In genomic region chr11:4072668-4073285, GRCh38 we compare ENCODE assay signal across 8 cellular contexts. TPM values are rescaled to one million over a fixed set of nuclear protein-coding genes. Genes with fewer than 3 reads are reported as not detected.
DNase-seq lines count a peak whose midpoint lies in the region; ATAC-seq and TF ChIP-seq lines count a peak whose summit lies in the region.

No MANE protein-coding gene starts in this region.

- intact Hi-C loops in upper lobe of right lung (cut with DNase I): loop anchor here (5.0 to 10.0 kb wide), 2 partner anchors 118 to 225 kb away; no protein-coding TSS in a partner anchor

- peaks cover 8% of the 10 kb centered on the region; the same call in 1 of the 2 replicates for H3K27me3 Mint-ChIP-seq in WTC11 (ENCODE audit: low read depth)
- peaks cover 1% of the 10 kb centered on the region for H3K27me3 Mint-ChIP-seq in endothelial cell (ENCODE audit: unreplicated experiment)
- H3K27me3 Mint-ChIP-seq in mesothelial cell of epicardium (ENCODE audit: low read depth): no peaks in the 10 kb centered on the region

- H3K27ac Mint-ChIP-seq in WTC11 (no peak overlapping the region), endothelial cell (ENCODE audit: unreplicated experiment) (no peak overlapping the region), mesothelial cell of epicardium (peak overlapping the region; percentile 93)

- H3K4me1 Mint-ChIP-seq in WTC11 (no peaks in the 10 kb centered on the region), endothelial cell (ENCODE audit: unreplicated experiment) (peaks cover 11% of the 10 kb centered on the region), mesothelial cell of epicardium (peaks cover 44% of the 10 kb centered on the region)

- no peaks in the 10 kb centered on the region for H3K9me3 Mint-ChIP-seq in WTC11
- no peaks in the 10 kb centered on the region for H3K9me3 Mint-ChIP-seq in endothelial cell (ENCODE audit: unreplicated experiment)
- no peaks in the 10 kb centered on the region for H3K9me3 Mint-ChIP-seq in mesothelial cell of epicardium

- no peak overlapping the region for H3K4me3 ChIP-seq in upper lobe of right lung

- H3K36me3 Mint-ChIP-seq in WTC11 (no peaks in the 10 kb centered on the region), endothelial cell (ENCODE audit: low read depth, unreplicated experiment) (peaks cover 5% of the 10 kb centered on the region), mesothelial cell of epicardium (peaks cover 2% of the 10 kb centered on the region)

- DNase-seq in ELR (ENCODE audit: low read depth) (peak; percentile 83), NCI-H345 treated with DMSO at 0.1 percent for 48 hours (lab: John Stamatoyannopoulos, UW; ENCODE audit: unreplicated experiment) (peak; percentile 68), WTC11 (ENCODE audit: low spot score) (no peak), endothelial cell (ENCODE audit: low spot score) (peak; percentile 66), mesothelial cell of epicardium (ENCODE audit: low spot score in 2 of 2, unreplicated experiment in 2 of 2) (peak in 1 of 2 experiments; percentile 43), upper lobe of right lung (no peak)

- ATAC-seq in HG02938 (IDR thresholded peaks at IDR 0.05; ENCODE audit: unreplicated experiment) (peak; percentile 67), WTC11 (peak; percentile 90), upper lobe of right lung (peak; percentile 95), HG03571 (IDR thresholded peaks at IDR 0.05; ENCODE audit: unreplicated experiment) (no peak)

- H3K4me1 ChIP-seq in upper lobe of right lung: peaks cover 9% of the 10 kb centered on the region

- no peaks in the 10 kb centered on the region for H3K27me3 ChIP-seq in upper lobe of right lung

- CTCF ChIA-PET in WTC11 (lab: Charles Lee): interaction anchor here (0.6 to 12.9 kb wide), 42 partner anchors 9 to 1331 kb away, joined by 3 to 403 read pairs (median 4); partner anchors contain the start of genes PGAP2, RHOG and STIM1

- TF ChIP-seq CTCF in WTC11 (IDR thresholded peaks at IDR 0.05): peak; percentile 73
- peak; percentile 73 for TF ChIP-seq CTCF in endothelial cell (IDR thresholded peaks at IDR 0.05; ENCODE audit: unreplicated experiment)
- peak; percentile 71 for TF ChIP-seq CTCF in mesothelial cell of epicardium (IDR thresholded peaks at IDR 0.05; ENCODE audit: unreplicated experiment)
- peak; percentile 81 for TF ChIP-seq CTCF in upper lobe of right lung (IDR thresholded peaks at IDR 0.05)

- no peak overlapping the region for H3K4me3 Mint-ChIP-seq in WTC11
- no peak overlapping the region for H3K4me3 Mint-ChIP-seq in endothelial cell (ENCODE audit: unreplicated experiment)
- H3K4me3 Mint-ChIP-seq in mesothelial cell of epicardium: no peak overlapping the region

- peaks cover 13% of the 10 kb centered on the region for H3K36me3 ChIP-seq in upper lobe of right lung

- no peaks in the 10 kb centered on the region for H3K9me3 ChIP-seq in upper lobe of right lung

- POLR2A ChIA-PET in WTC11 (lab: Charles Lee): interaction anchor here (0.5 kb wide), 1 partner anchor 334 kb away, joined by 3 read pairs; no protein-coding TSS in a partner anchor

- no peak overlapping the region for H3K27ac ChIP-seq in upper lobe of right lung

TF ChIP-seq in WTC11, 78 proteins besides CTCF, POLR2A, EP300 and RAD21 (continues in another document):
- TF ChIP-seq ZNF263 (CRISPR knock-in tag; IDR thresholded peaks at IDR 0.05; ENCODE audit: low read depth) (no peak), MAX (CRISPR knock-in tag; IDR thresholded peaks at IDR 0.05) (no peak), EMX1 (CRISPR knock-in tag; IDR thresholded peaks at IDR 0.05) (no peak), NR1H2 (CRISPR knock-in tag; IDR thresholded peaks at IDR 0.05) (no peak), ZNF425 (CRISPR knock-in tag; conservative IDR thresholded peaks at IDR 0.05) (no peak), ZNF396 (CRISPR knock-in tag; IDR thresholded peaks at IDR 0.05; ENCODE audit: borderline replicate concordance) (no peak), TP53 (CRISPR knock-in tag; IDR thresholded peaks at IDR 0.05) (no peak), E2F4 (CRISPR knock-in tag; IDR thresholded peaks at IDR 0.05; ENCODE audit: borderline replicate concordance, low read depth) (no peak)
- TF ChIP-seq, protein P1, sequence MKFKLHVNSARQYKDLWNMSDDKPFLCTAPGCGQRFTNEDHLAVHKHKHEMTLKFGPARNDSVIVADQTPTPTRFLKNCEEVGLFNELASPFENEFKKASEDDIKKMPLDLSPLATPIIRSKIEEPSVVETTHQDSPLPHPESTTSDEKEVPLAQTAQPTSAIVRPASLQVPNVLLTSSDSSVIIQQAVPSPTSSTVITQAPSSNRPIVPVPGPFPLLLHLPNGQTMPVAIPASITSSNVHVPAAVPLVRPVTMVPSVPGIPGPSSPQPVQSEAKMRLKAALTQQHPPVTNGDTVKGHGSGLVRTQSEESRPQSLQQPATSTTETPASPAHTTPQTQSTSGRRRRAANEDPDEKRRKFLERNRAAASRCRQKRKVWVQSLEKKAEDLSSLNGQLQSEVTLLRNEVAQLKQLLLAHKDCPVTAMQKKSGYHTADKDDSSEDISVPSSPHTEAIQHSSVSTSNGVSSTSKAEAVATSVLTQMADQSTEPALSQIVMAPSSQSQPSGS (CRISPR knock-in tag; IDR thresholded peaks at IDR 0.05; ENCODE audit: borderline replicate concordance, low read depth): no peak
- TF ChIP-seq, protein P2, sequence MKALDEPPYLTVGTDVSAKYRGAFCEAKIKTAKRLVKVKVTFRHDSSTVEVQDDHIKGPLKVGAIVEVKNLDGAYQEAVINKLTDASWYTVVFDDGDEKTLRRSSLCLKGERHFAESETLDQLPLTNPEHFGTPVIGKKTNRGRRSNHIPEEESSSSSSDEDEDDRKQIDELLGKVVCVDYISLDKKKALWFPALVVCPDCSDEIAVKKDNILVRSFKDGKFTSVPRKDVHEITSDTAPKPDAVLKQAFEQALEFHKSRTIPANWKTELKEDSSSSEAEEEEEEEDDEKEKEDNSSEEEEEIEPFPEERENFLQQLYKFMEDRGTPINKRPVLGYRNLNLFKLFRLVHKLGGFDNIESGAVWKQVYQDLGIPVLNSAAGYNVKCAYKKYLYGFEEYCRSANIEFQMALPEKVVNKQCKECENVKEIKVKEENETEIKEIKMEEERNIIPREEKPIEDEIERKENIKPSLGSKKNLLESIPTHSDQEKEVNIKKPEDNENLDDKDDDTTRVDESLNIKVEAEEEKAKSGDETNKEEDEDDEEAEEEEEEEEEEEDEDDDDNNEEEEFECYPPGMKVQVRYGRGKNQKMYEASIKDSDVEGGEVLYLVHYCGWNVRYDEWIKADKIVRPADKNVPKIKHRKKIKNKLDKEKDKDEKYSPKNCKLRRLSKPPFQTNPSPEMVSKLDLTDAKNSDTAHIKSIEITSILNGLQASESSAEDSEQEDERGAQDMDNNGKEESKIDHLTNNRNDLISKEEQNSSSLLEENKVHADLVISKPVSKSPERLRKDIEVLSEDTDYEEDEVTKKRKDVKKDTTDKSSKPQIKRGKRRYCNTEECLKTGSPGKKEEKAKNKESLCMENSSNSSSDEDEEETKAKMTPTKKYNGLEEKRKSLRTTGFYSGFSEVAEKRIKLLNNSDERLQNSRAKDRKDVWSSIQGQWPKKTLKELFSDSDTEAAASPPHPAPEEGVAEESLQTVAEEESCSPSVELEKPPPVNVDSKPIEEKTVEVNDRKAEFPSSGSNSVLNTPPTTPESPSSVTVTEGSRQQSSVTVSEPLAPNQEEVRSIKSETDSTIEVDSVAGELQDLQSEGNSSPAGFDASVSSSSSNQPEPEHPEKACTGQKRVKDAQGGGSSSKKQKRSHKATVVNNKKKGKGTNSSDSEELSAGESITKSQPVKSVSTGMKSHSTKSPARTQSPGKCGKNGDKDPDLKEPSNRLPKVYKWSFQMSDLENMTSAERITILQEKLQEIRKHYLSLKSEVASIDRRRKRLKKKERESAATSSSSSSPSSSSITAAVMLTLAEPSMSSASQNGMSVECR (CRISPR knock-in tag; IDR thresholded peaks at IDR 0.05; ENCODE audit: borderline replicate concordance): no peak

RNA-seq across cellular contexts. Expression of gene RRM1, which starts 21.8 kb away (rescaled TPM):
- total RNA-seq in WTC11 (2021) (84.8 to 90.6 TPM (median 88.8 TPM) in 3 replicates), endothelial cell (ENCODE audit: unreplicated experiment) (48.0 TPM), mesothelial cell of epicardium (49.4 to 58.6 TPM (median 51.7 TPM) in 3 replicates), upper lobe of right lung (28.0 TPM)

Comparison
In these comparisons a context has a peak if more than half of its experiments do, and no peak if none do; other contexts are left out.
1. DNase-seq: peak in ELR (single experiment), NCI-H345 treated with DMSO at 0.1 percent for 48 hours (single experiment) and endothelial cell (single experiment); none in WTC11 (single experiment) and upper lobe of right lung (single experiment).
2. Peak in every context shown above with its lines, with median percentiles within 50 percentile points of each other: CTCF ChIP-seq.